ENCODE assay signal across 8 cellular contexts in the genomic region with DNA sequence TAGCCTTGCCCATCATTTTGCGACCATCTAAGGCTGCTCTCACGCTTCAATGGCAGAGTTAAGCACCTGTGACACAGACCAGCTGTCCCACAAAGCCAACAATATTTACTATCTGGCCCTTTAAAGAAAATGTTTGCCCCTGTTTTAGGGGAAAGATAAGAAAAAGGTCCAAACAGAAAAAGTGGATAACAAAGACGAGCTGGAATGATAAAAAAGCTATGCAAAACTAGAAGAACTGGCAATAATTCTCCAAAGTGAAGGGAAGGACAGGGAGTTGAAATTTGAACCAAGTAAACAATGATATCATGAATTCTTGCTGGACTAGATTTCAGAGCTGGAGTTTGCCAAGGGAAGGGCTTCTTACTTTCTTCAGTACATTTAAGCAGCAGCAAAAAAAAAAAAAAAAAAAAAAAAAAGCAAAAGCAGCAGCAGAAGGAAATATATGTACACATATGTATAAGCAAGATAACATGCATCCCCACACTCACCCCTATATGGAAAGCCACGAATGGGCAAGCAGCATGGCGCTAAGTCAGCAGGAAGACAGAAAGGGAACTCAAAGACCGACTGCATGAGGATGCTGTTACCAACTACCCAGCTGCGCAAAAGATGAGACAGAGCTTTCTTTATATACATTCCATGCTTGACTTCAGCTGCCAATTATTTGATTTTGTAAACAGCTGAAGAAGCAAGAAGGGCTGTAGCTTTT. TPM values are rescaled to one million over a fixed set of nuclear protein-coding genes. Genes with fewer than 3 reads are reported as not detected.
DNase-seq lines count a peak whose midpoint lies in the region; TF ChIP-seq lines count a peak whose summit lies in the region.

No MANE protein-coding gene starts in this region.

- peak overlapping the region; percentile 39; the same call in 1 of the 2 replicates for H3K27ac ChIP-seq in ACC112 (ENCODE audit: low read depth, low read length)
- peak overlapping the region; percentile 51 for H3K27ac ChIP-seq in DOHH2 (ENCODE audit: low read depth, low read length)

- peaks cover 4% of the 10 kb centered on the region for H3K9me3 Mint-ChIP-seq in activated CD4-positive, alpha-beta memory T cell treated with anti-CD3 and anti-CD28 coated beads for 36 hours

- intact Hi-C loops in activated CD4-positive, alpha-beta memory T cell treated with anti-CD3 and anti-CD28 coated beads for 36 hours (cut with micrococcal nuclease), result no loop called here

- POLR2A ChIA-PET in activated CD4-positive, alpha-beta memory T cell treated with anti-CD3 and anti-CD28 coated beads for 36 hours (lab: Charles Lee), result no interaction called here

- DNase-seq in left kidney (ENCODE audit: low read depth, low spot score), result peak; percentile 43
- DNase-seq in activated CD4-positive, alpha-beta memory T cell treated with anti-CD3 and anti-CD28 coated beads for 36 hours, result no peak
- DNase-seq in central memory CD4-positive, alpha-beta T cell, result no peak
- DNase-seq in DMS153 treated with DMSO at 0.1 percent for 48 hours (lab: John Stamatoyannopoulos, UW; ENCODE audit: unreplicated experiment), result no peak
- no peak for DNase-seq in HK-2 (ENCODE audit: unreplicated experiment)

- H3K4me3 ChIP-seq in ACC112 (ENCODE audit: low read depth, low read length) (no peak overlapping the region), DOHH2 (ENCODE audit: low read length) (peak overlapping the region; percentile 30), WI38 (ENCODE audit: low read depth, low read length) (peak overlapping the region; percentile 44)

- TF ChIP-seq CTCF in DOHH2 (IDR thresholded peaks at IDR 0.05; ENCODE audit: low read depth, low read length, poor library complexity, severe bottlenecking), result no peak
- no peak for TF ChIP-seq CTCF in WI38 (IDR thresholded peaks at IDR 0.05; ENCODE audit: low read depth, low read length)

- peak overlapping the region; percentile 58 for H3K4me2 ChIP-seq in DOHH2 (ENCODE audit: low read length)

- peaks cover 33% of the 10 kb centered on the region for H3K79me2 ChIP-seq in ACC112 (ENCODE audit: control insufficient read depth, insufficient read depth, low read length, unreplicated experiment)
- H3K79me2 ChIP-seq in DOHH2 (ENCODE audit: control insufficient read depth, low read length), result peaks cover 80% of the 10 kb centered on the region

- H3K36me3 ChIP-seq in ACC112 (ENCODE audit: insufficient read depth, low read length) (peaks cover 11% of the 10 kb centered on the region; the same call in 1 of the 2 replicates), DOHH2 (ENCODE audit: control insufficient read depth, low read length) (peaks cover 46% of the 10 kb centered on the region)

- no peak overlapping the region for H2AFZ ChIP-seq in ACC112 (ENCODE audit: low read length, unreplicated experiment)

- H3K4me1 ChIP-seq in ACC112 (ENCODE audit: control insufficient read depth, insufficient read depth, low read length, unreplicated experiment) (peaks cover 33% of the 10 kb centered on the region), DOHH2 (ENCODE audit: control insufficient read depth, low read length) (peaks cover 55% of the 10 kb centered on the region)

- no peaks in the 10 kb centered on the region for H3K27me3 ChIP-seq in ACC112 (ENCODE audit: insufficient read depth, low read length)
- no peaks in the 10 kb centered on the region for H3K27me3 ChIP-seq in DOHH2 (ENCODE audit: control insufficient read depth, low read length)

- H3K27me3 Mint-ChIP-seq in activated CD4-positive, alpha-beta memory T cell treated with anti-CD3 and anti-CD28 coated beads for 36 hours, result no peaks in the 10 kb centered on the region

- H3K36me3 Mint-ChIP-seq in activated CD4-positive, alpha-beta memory T cell treated with anti-CD3 and anti-CD28 coated beads for 36 hours, result peaks cover 42% of the 10 kb centered on the region

- H3K9me2 ChIP-seq in DOHH2 (replicated peaks; ENCODE audit: control insufficient read depth, low read length), result no peaks in the 10 kb centered on the region

- no peak overlapping the region for H3K27ac Mint-ChIP-seq in activated CD4-positive, alpha-beta memory T cell treated with anti-CD3 and anti-CD28 coated beads for 36 hours

- H3K4me3 Mint-ChIP-seq in activated CD4-positive, alpha-beta memory T cell treated with anti-CD3 and anti-CD28 coated beads for 36 hours, result no peak overlapping the region

- no peaks in the 10 kb centered on the region for H4K20me1 ChIP-seq in DOHH2 (ENCODE audit: control insufficient read depth, insufficient read depth, low read depth, low read length)

- CTCF ChIA-PET in activated CD4-positive, alpha-beta memory T cell treated with anti-CD3 and anti-CD28 coated beads for 36 hours (lab: Charles Lee), result no interaction called here

- no peaks in the 10 kb centered on the region for H3K9me3 ChIP-seq in DOHH2 (ENCODE audit: control insufficient read depth, insufficient read depth, low read length)

- peaks cover 57% of the 10 kb centered on the region for H3K4me1 Mint-ChIP-seq in activated CD4-positive, alpha-beta memory T cell treated with anti-CD3 and anti-CD28 coated beads for 36 hours (ENCODE audit: low read depth)

- 0 out of 2 replicates have a peak, but pooled peaks cover 3% of the 10 kb centered on the region for H3F3A ChIP-seq in DOHH2 (ENCODE audit: control insufficient read depth, insufficient read depth)

RNA-seq across cellular contexts. Expression of a gene that starts 12.4 kb away (rescaled TPM):
- total RNA-seq in activated CD4-positive, alpha-beta memory T cell treated with anti-CD3 and anti-CD28 coated beads for 36 hours, result 10 to 100 TPM; 14.1 to 16.1 TPM

RNA-seq across cellular contexts. Expression of a gene that starts 12.6 kb away (rescaled TPM):
- total RNA-seq in activated CD4-positive, alpha-beta memory T cell treated with anti-CD3 and anti-CD28 coated beads for 36 hours, result 10 to 100 TPM; 24.5 to 30.9 TPM

RNA-seq across cellular contexts. Expression of a gene that starts 33.0 kb away (rescaled TPM):
- total RNA-seq in activated CD4-positive, alpha-beta memory T cell treated with anti-CD3 and anti-CD28 coated beads for 36 hours, result 10 to 100 TPM; 28.2 to 32.1 TPM
